ENCODE assay signal across 7 cellular contexts in genomic region chr12:57240926-57241555, GRCh38. TPM values are rescaled to one million over a fixed set of nuclear protein-coding genes. Genes with fewer than 3 reads are reported as not detected.
DNase-seq lines count a peak whose midpoint lies in the region; ATAC-seq lines count a peak whose summit lies in the region.

No MANE protein-coding gene starts in this region.

- H3K36me3 ChIP-seq in MG63: no peaks in the 10 kb centered on the region
- no peaks in the 10 kb centered on the region for H3K36me3 ChIP-seq in adipocyte (ENCODE audit: control insufficient read depth, insufficient read depth, low read length, severe bottlenecking)

- H3K9me3 ChIP-seq in MG63 (no peaks in the 10 kb centered on the region), adipocyte (ENCODE audit: control insufficient read depth, low read length) (no peaks in the 10 kb centered on the region)

- H3K4me3 ChIP-seq in MG63 (peak overlapping the region; percentile 61), adipocyte (ENCODE audit: low read length) (peak overlapping the region; percentile 81)

- H3K36me3 Mint-ChIP-seq in naive B cell: no peaks in the 10 kb centered on the region

- H3K9me3 Mint-ChIP-seq in naive B cell: peaks cover 0 to 1% (median 0%) of the 10 kb centered on the region in 7 donors

- H3K9ac ChIP-seq in adipocyte (ENCODE audit: low read length): peak overlapping the region; percentile 91

- H3K27me3 ChIP-seq in MG63: no peaks in the 10 kb centered on the region
- H3K27me3 ChIP-seq in adipocyte (replicated peaks; ENCODE audit: control insufficient read depth, insufficient read depth, low read length): peaks cover 4% of the 10 kb centered on the region

- peaks cover 69 to 80% (median 77%) of the 10 kb centered on the region in 3 donors for H3K4me1 Mint-ChIP-seq in naive B cell

- H3K27me3 Mint-ChIP-seq in naive B cell: peaks cover 38 to 60% (median 45%) of the 10 kb centered on the region in 3 donors

- H3K4me1 ChIP-seq in adipocyte (ENCODE audit: control insufficient read depth, insufficient read depth, low read length): peaks cover 35% of the 10 kb centered on the region

- DNase-seq in ELF-1 (ENCODE audit: low read depth, low spot score): peak; percentile 90
- no peak for DNase-seq in MG63
- DNase-seq in adipocyte (ENCODE audit: low read depth): peak; percentile 52
- DNase-seq in naive B cell: no peak
- DNase-seq in LoVo (ENCODE audit: low spot score): no peak

- ATAC-seq in naive B cell (ENCODE audit: low read depth in 2 of 2) (no peak), GM18873 (IDR thresholded peaks at IDR 0.05; ENCODE audit: low FRiP score, unreplicated experiment) (no peak), HG02981 (IDR thresholded peaks at IDR 0.05; ENCODE audit: unreplicated experiment) (no peak)

- peak overlapping the region; percentile 79 to 98 (median 98) for H3K27ac Mint-ChIP-seq in naive B cell

- H3K4me3 Mint-ChIP-seq in naive B cell: peak overlapping the region; percentile 78 to 99 (median 94)

RNA-seq across cellular contexts. Expression of gene STAC3, which starts 9.9 kb away (rescaled TPM):
- 0.86 TPM in 1 of 2 replicates, not detected in the other for total RNA-seq in MG63 (2014; rRNA removed; shearing (Covaris generic); ENCODE audit: low replicate concordance)
- polyA plus RNA-seq in naive B cell (ENCODE audit: low read depth in 6 of 6): under 1 TPM in 4 of 6 donors, not detected in 2; 0.32 to 0.43 (median 0.38) TPM

RNA-seq across cellular contexts. Expression of gene SHMT2, which starts 11.5 kb away (rescaled TPM):
- 232 and 343 TPM in 2 replicates for total RNA-seq in MG63 (2014; rRNA removed; shearing (Covaris generic); ENCODE audit: low replicate concordance)
- polyA plus RNA-seq in naive B cell (ENCODE audit: low read depth in 6 of 6): 100 to 1,000 TPM; 160 to 183 (median 173) TPM

RNA-seq across cellular contexts. Expression of gene NXPH4, which starts 24.4 kb away (rescaled TPM):
- 1.2 TPM in 1 of 2 replicates, not detected in the other for total RNA-seq in MG63 (2014; rRNA removed; shearing (Covaris generic); ENCODE audit: low replicate concordance)
- 1 to 10 TPM; 1.2 to 4.9 (median 2.8) TPM for polyA plus RNA-seq in naive B cell (ENCODE audit: low read depth in 6 of 6)

Comparison
In these comparisons a context has a peak if more than half of its experiments do, and no peak if none do; other contexts are left out.
1. DNase-seq: peak in ELF-1 (single experiment) and adipocyte (single experiment); none in MG63 (single experiment), naive B cell (single experiment) and LoVo (single experiment).